In the genomic region with DNA sequence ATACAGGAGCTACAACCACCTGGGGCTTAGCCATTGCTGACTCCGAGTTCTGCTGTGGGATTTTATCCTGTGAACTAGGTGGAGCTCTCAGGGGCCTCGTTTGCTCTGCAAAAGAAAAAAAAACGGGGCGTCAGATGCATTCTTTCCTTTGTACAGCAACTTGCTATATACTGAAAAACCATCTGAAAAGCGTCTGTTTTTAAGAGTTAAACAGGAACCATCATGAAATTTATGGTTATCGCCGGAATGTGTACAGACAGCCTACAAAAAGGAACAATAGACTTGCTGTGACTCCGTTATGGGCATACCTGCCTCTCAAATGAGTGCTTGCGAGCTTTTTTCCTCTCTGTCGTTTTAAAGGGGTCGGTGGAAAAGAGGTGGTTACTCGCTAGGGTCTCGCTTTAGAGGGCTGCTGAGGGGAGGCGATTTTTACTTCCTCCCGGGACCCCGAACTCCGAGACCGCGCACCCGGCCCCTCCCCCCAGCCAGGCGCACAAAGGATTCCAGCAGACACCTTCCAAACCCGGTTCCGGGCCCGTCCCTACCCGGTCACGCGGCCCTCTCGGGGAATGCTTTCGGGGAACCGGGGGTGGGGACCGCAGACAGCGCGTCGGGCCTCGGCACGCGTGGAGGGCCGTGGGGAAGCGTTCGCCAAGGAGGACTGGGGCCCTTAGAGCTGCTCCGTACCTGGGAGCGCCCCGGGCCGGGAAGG, we compare ENCODE assay signal across 8 cellular contexts. TPM values are rescaled to one million over a fixed set of nuclear protein-coding genes. Genes with fewer than 3 reads are reported as not detected.
DNase-seq lines count a peak whose midpoint lies in the region; ATAC-seq, FAIRE-seq and TF ChIP-seq lines count a peak whose summit lies in the region.

No MANE protein-coding gene starts in this region.

- TF ChIP-seq EP300 in HepG2 (IDR thresholded peaks at IDR 0.05; ENCODE audit: low read depth in 2 of 2, low read length in 2 of 2) (no peak), HepG2 (CRISPR knock-in tag; IDR thresholded peaks at IDR 0.05; ENCODE audit: borderline replicate concordance) (0 out of 2 replicates have a peak, but pooled peaks have one; percentile 24)

- no peak for TF ChIP-seq RAD21 in HepG2 (CRISPR knock-in tag; IDR thresholded peaks at IDR 0.05)

- peak overlapping the region; percentile 95 for H3K27ac ChIP-seq in HepG2 (ENCODE audit: extremely low read length, insufficient read depth, low read length)

- ATAC-seq in HepG2, result peak; percentile 32
- ATAC-seq in GM19463 (IDR thresholded peaks at IDR 0.05; ENCODE audit: unreplicated experiment), result no peak

- intact Hi-C loops in dendritic cell treated with granulocyte-macrophage colony-stimulating factor and Interleukin-4, amounts not matched to agents 40 ng/mL and 50 ng/mL, for 4 days (cut with micrococcal nuclease), result loop anchor here (1.0 to 5.0 kb wide), 3 partner anchors 41 to 74 kb away; partner anchors contain the start of genes C5orf34, NNT and TMEM267
- intact Hi-C loops in HepG2 (cut with micrococcal nuclease; ENCODE audit: unreplicated experiment), result loop anchor here (1.0 to 5.0 kb wide), 3 partner anchors 46 to 154 kb away; partner anchors contain the start of gene TMEM267

- H3K4me1 ChIP-seq in HepG2 (ENCODE audit: insufficient read depth, low read length), result peaks cover 49% of the 10 kb centered on the region

- BruUV-seq in HepG2 (replicated peaks; lab: Mats Ljungman, UMichigan), result no TSS peak

- DNase-seq in GM03348 (ENCODE audit: low spot score) (peak; percentile 78), HFF-Myc (ENCODE audit: extremely low read depth, low read depth) (no peak), NCI-H1694 treated with DMSO at 0.1 percent for 48 hours (lab: John Stamatoyannopoulos, UW) (peak; percentile 54), HepG2 (ENCODE audit: low spot score) (peak; percentile 29)
- peak; percentile 66 for DNase-seq in activated CD4-positive, CD25-positive, alpha-beta regulatory T cell treated with anti-CD3 and anti-CD28 coated beads, Interleukin-2, amount 50 U/mL, for 72 hours
- peak; percentile 28 to 38 for DNase-seq in stimulated activated CD4-positive, alpha-beta T cell treated with anti-CD3 and anti-CD28 coated beads, Interleukin-2, amount 100 ng/mL, for 48 hours

- POLR2A ChIA-PET in HepG2 (lab: Yijun Ruan, JAX), result interaction anchor here (1.2 to 2.8 kb wide), 6 partner anchors 8 to 435 kb away, joined by 4 to 16 read pairs (median 4); partner anchors contain the start of genes C5orf34, HMGCS1, TMEM267 and ZNF131

- H3K36me3 ChIP-seq in HepG2 (replicated peaks in 1 of 2; ENCODE audit: control insufficient read depth in 1 of 2, insufficient read depth in 2 of 2, low read length in 2 of 2), result peaks cover 6 to 36% of the 10 kb centered on the region in 2 experiments; a peak in 4 of 5 replicates

- peak overlapping the region; percentile 75 for H3K27ac Mint-ChIP-seq in dendritic cell treated with granulocyte-macrophage colony-stimulating factor and Interleukin-4, amounts not matched to agents 40 ng/mL and 50 ng/mL, for 4 days

- H3K4me2 ChIP-seq in HepG2 (ENCODE audit: low read depth, low read length), result peak overlapping the region; percentile 77

- CTCF ChIA-PET in HepG2 (lab: Yijun Ruan, JAX; ENCODE audit: low intra/inter-chr PET ratio, low total read pairs), result no interaction called here

- H3K79me2 ChIP-seq in HepG2 (ENCODE audit: insufficient read depth, low read length), result peaks cover 53% of the 10 kb centered on the region

- TF ChIP-seq POLR2A in HepG2 (IDR thresholded peaks at IDR 0.05; ENCODE audit: insufficient read depth in 1 of 2, low read depth in 2 of 2, low read length in 2 of 2), result no peak; a peak in 1 of 4 replicates

- H3K9me3 ChIP-seq in HepG2 (ENCODE audit: low read length), result no peaks in the 10 kb centered on the region

- H4K20me1 ChIP-seq in HepG2 (ENCODE audit: insufficient read depth, low read length), result peaks cover 11% of the 10 kb centered on the region

- H3K36me3 Mint-ChIP-seq in dendritic cell treated with granulocyte-macrophage colony-stimulating factor and Interleukin-4, amounts not matched to agents 40 ng/mL and 50 ng/mL, for 4 days (ENCODE audit: low read depth), result peaks cover 8% of the 10 kb centered on the region

- under 1% methylated on average over 16 of the region's 44 CpGs for WGBS in HepG2 (ENCODE audit: low lambda C conversion rate)

- FAIRE-seq in HepG2 (lab: Jason Lieb, UNC), result no peak

- peak overlapping the region; percentile 83 for H3K4me3 Mint-ChIP-seq in dendritic cell treated with granulocyte-macrophage colony-stimulating factor and Interleukin-4, amounts not matched to agents 40 ng/mL and 50 ng/mL, for 4 days

- peaks cover 8% of the 10 kb centered on the region for H3K4me1 Mint-ChIP-seq in dendritic cell treated with granulocyte-macrophage colony-stimulating factor and Interleukin-4, amounts not matched to agents 40 ng/mL and 50 ng/mL, for 4 days (ENCODE audit: low read depth)

- peak overlapping the region; percentile 65 for H3K4me3 ChIP-seq in HFF-Myc (replicated peaks; ENCODE audit: low read depth, low read length)
- H3K4me3 ChIP-seq in HepG2 (replicated peaks in 1 of 3; ENCODE audit: insufficient read depth in 1 of 3, low read depth in 2 of 3, low read length in 3 of 3), result peak overlapping the region; percentile 77 to 90 (median 84)

- H3K9me3 Mint-ChIP-seq in dendritic cell treated with granulocyte-macrophage colony-stimulating factor and Interleukin-4, amounts not matched to agents 40 ng/mL and 50 ng/mL, for 4 days, result no peaks in the 10 kb centered on the region

- no peaks in the 10 kb centered on the region for H3K27me3 Mint-ChIP-seq in dendritic cell treated with granulocyte-macrophage colony-stimulating factor and Interleukin-4, amounts not matched to agents 40 ng/mL and 50 ng/mL, for 4 days

- H3K27me3 ChIP-seq in HepG2 (ENCODE audit: control insufficient read depth in 1 of 2, insufficient read depth in 2 of 2, low read length in 2 of 2), result no peaks in the 10 kb centered on the region; a peak in 1 of 5 replicates

- in situ Hi-C loops in HepG2 (cut with HindIII; ENCODE audit: extremely low pct_ligation_motif_present, low pct_unique_long_range_greater_than_20kb), result no loop called here

- no peak for TF ChIP-seq CTCF in HFF-Myc (IDR thresholded peaks at IDR 0.05; ENCODE audit: low read depth, low read length, missing control alignments)
- no peak for TF ChIP-seq CTCF in HepG2 (CRISPR knock-in tag; IDR thresholded peaks at IDR 0.05)

- H2AFZ ChIP-seq in HepG2 (ENCODE audit: low read length), result peak overlapping the region; percentile 74

- peak overlapping the region; percentile 93 for H3K9ac ChIP-seq in HepG2 (ENCODE audit: insufficient read depth, low read depth, low read length)

RNA-seq across cellular contexts. Expression of gene PAIP1, which starts 0.8 kb away (rescaled TPM):
- total RNA-seq in HepG2 (2016; rRNA removed; fragmentation: Illumina TruSeq; extraction: Trizol), result 116 and 141 TPM in 2 replicates
- total RNA-seq in HepG2 (2016; cell fraction: cytosol; rRNA removed; fragmentation: Illumina TruSeq; extraction: Trizol; ENCODE audit: low read depth), result 81.1 and 93.2 TPM in 2 replicates
- total RNA-seq in HepG2 (2016; cell fraction: insoluble cytoplasmic fraction; rRNA removed; fragmentation: Illumina TruSeq; extraction: Trizol), result 125 and 142 TPM in 2 replicates
- total RNA-seq in HepG2 (2016; cell fraction: membrane; rRNA removed; fragmentation: Illumina TruSeq; extraction: Trizol), result 177 and 180 TPM in 2 replicates
- total RNA-seq in HepG2 (2016; cell fraction: nucleus; rRNA removed; fragmentation: Illumina TruSeq; extraction: Trizol), result 59.2 and 68.0 TPM in 2 replicates
- polyA plus RNA-seq in HepG2 (2011; rRNA removed), result 74.0 and 96.6 TPM in 2 replicates
- polyA plus RNA-seq in HepG2 (2011; cell fraction: cytosol; rRNA removed), result 48.2 and 71.1 TPM in 2 replicates
- polyA plus RNA-seq in HepG2 (2011; cell fraction: nucleus; rRNA removed), result 21.4 and 24.0 TPM in 2 replicates
- 58.2 and 74.1 TPM in 2 replicates for polyA plus RNA-seq in HepG2 (2012)
- 95.5 and 120 TPM in 2 replicates for polyA plus RNA-seq in HepG2 (2016; cell fraction: cytosol; fragmentation: Illumina TruSeq; extraction: Trizol; ENCODE audit: low read depth)
- 148 and 150 TPM in 2 replicates for polyA plus RNA-seq in HepG2 (2016; cell fraction: insoluble cytoplasmic fraction; fragmentation: Illumina TruSeq; extraction: Trizol; ENCODE audit: low read depth)
- polyA plus RNA-seq in HepG2 (2016; cell fraction: membrane; fragmentation: Illumina TruSeq; extraction: Trizol; ENCODE audit: low read depth), result 144 and 145 TPM in 2 replicates
- 70.2 and 80.8 TPM in 2 replicates for polyA plus RNA-seq in HepG2 (2016; cell fraction: nucleus; fragmentation: Illumina TruSeq; extraction: Trizol; ENCODE audit: insufficient read depth, low read depth)
- 44.5 and 120 TPM in 2 replicates for polyA minus RNA-seq in HepG2 (2011; rRNA and poly(A)+ RNA removed; ENCODE audit: low replicate concordance)
- polyA minus RNA-seq in HepG2 (2011; cell fraction: cytosol; rRNA and poly(A)+ RNA removed), result 47.2 and 50.8 TPM in 2 replicates
- 37.1 and 44.0 TPM in 2 replicates for polyA minus RNA-seq in HepG2 (2011; cell fraction: nucleus; rRNA and poly(A)+ RNA removed)

RNA-seq across cellular contexts. Expression of gene C5orf34, which starts 41.1 kb away (rescaled TPM):
- total RNA-seq in HepG2 (2016; rRNA removed; fragmentation: Illumina TruSeq; extraction: Trizol), result 6.2 and 6.4 TPM in 2 replicates
- 2.3 and 2.9 TPM in 2 replicates for total RNA-seq in HepG2 (2016; cell fraction: cytosol; rRNA removed; fragmentation: Illumina TruSeq; extraction: Trizol; ENCODE audit: low read depth)
- 6.0 and 7.6 TPM in 2 replicates for total RNA-seq in HepG2 (2016; cell fraction: insoluble cytoplasmic fraction; rRNA removed; fragmentation: Illumina TruSeq; extraction: Trizol)
- total RNA-seq in HepG2 (2016; cell fraction: membrane; rRNA removed; fragmentation: Illumina TruSeq; extraction: Trizol), result 1.5 and 2.4 TPM in 2 replicates
- 13.1 and 15.3 TPM in 2 replicates for total RNA-seq in HepG2 (2016; cell fraction: nucleus; rRNA removed; fragmentation: Illumina TruSeq; extraction: Trizol)
- polyA plus RNA-seq in HepG2 (2011; rRNA removed), result 2.1 and 3.2 TPM in 2 replicates
- polyA plus RNA-seq in HepG2 (2011; cell fraction: cytosol; rRNA removed), result 1.0 and 1.1 TPM in 2 replicates
- polyA plus RNA-seq in HepG2 (2011; cell fraction: nucleus; rRNA removed), result 5.3 and 6.8 TPM in 2 replicates
- polyA plus RNA-seq in HepG2 (2012), result 1.3 and 2.4 TPM in 2 replicates
- polyA plus RNA-seq in HepG2 (2016; cell fraction: cytosol; fragmentation: Illumina TruSeq; extraction: Trizol; ENCODE audit: low read depth), result 0.32 and 0.37 TPM in 2 replicates
- polyA plus RNA-seq in HepG2 (2016; cell fraction: insoluble cytoplasmic fraction; fragmentation: Illumina TruSeq; extraction: Trizol; ENCODE audit: low read depth), result 4.7 and 5.0 TPM in 2 replicates
- polyA plus RNA-seq in HepG2 (2016; cell fraction: membrane; fragmentation: Illumina TruSeq; extraction: Trizol; ENCODE audit: low read depth), result 0.64 and 0.65 TPM in 2 replicates
- 11.9 and 12.6 TPM in 2 replicates for polyA plus RNA-seq in HepG2 (2016; cell fraction: nucleus; fragmentation: Illumina TruSeq; extraction: Trizol; ENCODE audit: insufficient read depth, low read depth)
- polyA minus RNA-seq in HepG2 (2011; rRNA and poly(A)+ RNA removed; ENCODE audit: low replicate concordance), result 1.1 and 11.7 TPM in 2 replicates
- 1.3 and 2.5 TPM in 2 replicates for polyA minus RNA-seq in HepG2 (2011; cell fraction: cytosol; rRNA and poly(A)+ RNA removed)
- 13.1 and 17.1 TPM in 2 replicates for polyA minus RNA-seq in HepG2 (2011; cell fraction: nucleus; rRNA and poly(A)+ RNA removed)

RNA-seq across cellular contexts. Expression of gene NNT, which starts 46.9 kb away (rescaled TPM):
- 58.0 and 73.3 TPM in 2 replicates for total RNA-seq in HepG2 (2016; rRNA removed; fragmentation: Illumina TruSeq; extraction: Trizol)
- total RNA-seq in HepG2 (2016; cell fraction: cytosol; rRNA removed; fragmentation: Illumina TruSeq; extraction: Trizol; ENCODE audit: low read depth), result 7.7 and 13.8 TPM in 2 replicates
- total RNA-seq in HepG2 (2016; cell fraction: insoluble cytoplasmic fraction; rRNA removed; fragmentation: Illumina TruSeq; extraction: Trizol), result 53.3 and 67.8 TPM in 2 replicates
- total RNA-seq in HepG2 (2016; cell fraction: membrane; rRNA removed; fragmentation: Illumina TruSeq; extraction: Trizol), result 18.8 and 21.2 TPM in 2 replicates
- 57.3 and 66.1 TPM in 2 replicates for total RNA-seq in HepG2 (2016; cell fraction: nucleus; rRNA removed; fragmentation: Illumina TruSeq; extraction: Trizol)
- polyA plus RNA-seq in HepG2 (2011; rRNA removed), result 18.3 and 21.1 TPM in 2 replicates
- 17.9 and 20.8 TPM in 2 replicates for polyA plus RNA-seq in HepG2 (2011; cell fraction: cytosol; rRNA removed)
- 14.9 and 15.6 TPM in 2 replicates for polyA plus RNA-seq in HepG2 (2011; cell fraction: nucleus; rRNA removed)
- polyA plus RNA-seq in HepG2 (2012), result 14.7 and 20.1 TPM in 2 replicates
- polyA plus RNA-seq in HepG2 (2016; cell fraction: cytosol; fragmentation: Illumina TruSeq; extraction: Trizol; ENCODE audit: low read depth), result 1.9 and 3.2 TPM in 2 replicates
- 53.7 and 61.6 TPM in 2 replicates for polyA plus RNA-seq in HepG2 (2016; cell fraction: insoluble cytoplasmic fraction; fragmentation: Illumina TruSeq; extraction: Trizol; ENCODE audit: low read depth)
- polyA plus RNA-seq in HepG2 (2016; cell fraction: membrane; fragmentation: Illumina TruSeq; extraction: Trizol; ENCODE audit: low read depth), result 8.4 and 10.0 TPM in 2 replicates
- 45.9 and 52.1 TPM in 2 replicates for polyA plus RNA-seq in HepG2 (2016; cell fraction: nucleus; fragmentation: Illumina TruSeq; extraction: Trizol; ENCODE audit: insufficient read depth, low read depth)
- 77.1 and 157 TPM in 2 replicates for polyA minus RNA-seq in HepG2 (2011; rRNA and poly(A)+ RNA removed; ENCODE audit: low replicate concordance)
- polyA minus RNA-seq in HepG2 (2011; cell fraction: cytosol; rRNA and poly(A)+ RNA removed), result 24.7 and 28.9 TPM in 2 replicates
- polyA minus RNA-seq in HepG2 (2011; cell fraction: nucleus; rRNA and poly(A)+ RNA removed), result 50.3 and 56.1 TPM in 2 replicates
